28 cellular contexts compared by ENCODE assay signal in the genomic region with DNA sequence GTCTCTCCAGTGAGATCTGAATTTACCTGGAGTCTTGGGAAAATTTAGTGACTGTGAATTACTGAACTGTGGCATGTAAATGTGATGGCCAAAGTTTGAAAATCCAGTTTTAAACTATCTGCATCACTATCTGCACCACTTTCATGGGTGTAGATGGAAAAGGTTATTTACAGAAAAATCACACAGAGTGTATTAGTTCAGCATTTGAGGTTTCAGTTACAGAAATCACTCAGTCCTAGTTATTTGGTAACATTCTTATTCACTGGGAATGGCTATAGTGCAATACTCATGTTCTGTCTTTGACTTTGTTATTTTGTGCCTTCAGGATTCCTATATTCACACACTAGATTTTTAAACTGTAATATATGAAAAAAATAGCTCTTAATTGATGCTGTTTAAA.
"Had no signal": no experiment of that assay in that cellular context is flagged by ENCODE, and none has a peak within 500 bp of the region (broad histone marks: within the 10 kb centered on the region; RNA-seq: fewer than 3 reads in every experiment).

No MANE protein-coding gene starts in this region.

- DNase-seq: colonic mucosa; cortex of kidney; effector CD8-positive, alpha-beta T cell; effector memory CD8-positive, alpha-beta T cell; endodermal cell; erythroblast; esophagus squamous epithelium; foreskin fibroblast; foreskin melanocyte; gastrocnemius medialis; glutamatergic neuron; head of caudate nucleus; heart right ventricle; hippocampal formation; left cardiac atrium; left ventricle myocardium inferior; lower lobe of right lung; mesenchymal stem cell; mucosa of descending colon; naive B cell had no signal

- H3K4me1 Mint-ChIP-seq: endodermal cell, mesothelial cell of epicardium, naive B cell had no signal

- H3K4me3 ChIP-seq: colonic mucosa, esophagus squamous epithelium, gastrocnemius medialis, heart right ventricle, left ventricle myocardium inferior, lower lobe of right lung, mucosa of descending colon had no signal

- H3K27ac ChIP-seq: colonic mucosa, epithelial cell of prostate, esophagus squamous epithelium, gastrocnemius medialis, heart right ventricle, left ventricle myocardium inferior, lower lobe of right lung had no signal

- H3K27ac Mint-ChIP-seq: dendritic cell treated with granulocyte-macrophage colony-stimulating factor and Interleukin-4, amounts not matched to agents 40 ng/mL and 50 ng/mL, for 4 days; effector memory CD8-positive, alpha-beta T cell; endodermal cell; mesothelial cell of epicardium; naive B cell had no signal

- ATAC-seq: effector memory CD8-positive, alpha-beta T cell; esophagus mucosa; gastrocnemius medialis; heart right ventricle; left cardiac atrium; left lobe of liver; lower lobe of right lung; mucosa of descending colon had no signal

- H3K27me3 ChIP-seq: colonic mucosa, esophagus squamous epithelium, gastrocnemius medialis, heart right ventricle had no signal

- H3K4me3 Mint-ChIP-seq: dendritic cell treated with granulocyte-macrophage colony-stimulating factor and Interleukin-4, amounts not matched to agents 40 ng/mL and 50 ng/mL, for 4 days; effector memory CD8-positive, alpha-beta T cell; endodermal cell; mesothelial cell of epicardium; naive B cell had no signal

- FAIRE-seq: endometrium, islet of Langerhans, keratinocyte had no signal

- H3K4me1 ChIP-seq: colonic mucosa, esophagus squamous epithelium, gastrocnemius medialis, heart right ventricle, left ventricle myocardium inferior, lower lobe of right lung had no signal

- H3K27me3 Mint-ChIP-seq: dendritic cell treated with granulocyte-macrophage colony-stimulating factor and Interleukin-4, amounts not matched to agents 40 ng/mL and 50 ng/mL, for 4 days; naive B cell had no signal

- H3K36me3 ChIP-seq: colonic mucosa, esophagus squamous epithelium, gastrocnemius medialis, heart right ventricle, left ventricle myocardium inferior, lower lobe of right lung had no signal

- H3K36me3 Mint-ChIP-seq: mesothelial cell of epicardium, naive B cell had no signal

- H3K9me3 ChIP-seq: colonic mucosa, esophagus squamous epithelium, gastrocnemius medialis, lower lobe of right lung had no signal
